In genomic region chr1:1117469-1117831, GRCh38 we compare ENCODE assay signal across 13 cellular contexts. TPM values are rescaled to one million over a fixed set of nuclear protein-coding genes. Genes with fewer than 3 reads are reported as not detected.
A peak's percentile ranks its signal among the peaks of the same experiment; 100 is the strongest.
DNase-seq lines count a peak whose midpoint lies in the region; ATAC-seq and TF ChIP-seq lines count a peak whose summit lies in the region.
"Had no signal": no experiment of that assay in that cellular context is flagged by ENCODE, and none has a peak within 500 bp of the region (broad histone marks: within the 10 kb centered on the region; RNA-seq: fewer than 3 reads in every experiment).

No MANE protein-coding gene starts in this region.

- H3K27me3 Mint-ChIP-seq in stimulated activated naive CD8-positive, alpha-beta T cell treated with anti-CD3 and anti-CD28 coated beads, Interleukin-15, Interleukin-2, amounts not matched to agents 100 ng/mL and 50 ng/mL, for 24 hours = peaks cover 11% of the 10 kb centered on the region
- H3K27me3 Mint-ChIP-seq in activated CD4-positive, alpha-beta memory T cell treated with anti-CD3 and anti-CD28 coated beads, Interleukin-2, amount 10 ng/mL, durations not matched to agents 7 days and 5 days = peaks cover 15% of the 10 kb centered on the region
- peaks cover 36% of the 10 kb centered on the region for H3K27me3 Mint-ChIP-seq in mesothelial cell of epicardium (ENCODE audit: low read depth)

- no peak for DNase-seq in stimulated activated naive CD8-positive, alpha-beta T cell treated with anti-CD3 and anti-CD28 coated beads, Interleukin-15, Interleukin-2, amounts not matched to agents 100 U/mL and 50 U/mL, for 24 hours
- no peak for DNase-seq in activated CD4-positive, alpha-beta memory T cell treated with anti-CD3 and anti-CD28 coated beads, Interleukin-2, amount 10 ng/mL, durations not matched to agents 7 days and 5 days
- DNase-seq in mesothelial cell of epicardium (ENCODE audit: low spot score in 2 of 2, unreplicated experiment in 2 of 2) (no peak), caudate nucleus (lab: John Stamatoyannopoulos, UW) (no peak), head of caudate nucleus (no peak)
- DNase-seq: NCI-H526 treated with DMSO at 0.1 percent for 48 hours, psoas muscle, SIG-M5 had no signal

- CTCF ChIA-PET in activated CD4-positive, alpha-beta memory T cell treated with anti-CD3 and anti-CD28 coated beads, Interleukin-2, amount 10 ng/mL, durations not matched to agents 7 days and 5 days (lab: Charles Lee) = no interaction called here

- H3K36me3 Mint-ChIP-seq in stimulated activated naive CD8-positive, alpha-beta T cell treated with anti-CD3 and anti-CD28 coated beads, Interleukin-15, Interleukin-2, amounts not matched to agents 100 ng/mL and 50 ng/mL, for 24 hours (ENCODE audit: low read depth) = peaks cover 13% of the 10 kb centered on the region
- H3K36me3 Mint-ChIP-seq in activated CD4-positive, alpha-beta memory T cell treated with anti-CD3 and anti-CD28 coated beads, Interleukin-2, amount 10 ng/mL, durations not matched to agents 7 days and 5 days (ENCODE audit: low read depth) = peaks cover 22% of the 10 kb centered on the region
- H3K36me3 Mint-ChIP-seq in mesothelial cell of epicardium = peaks cover 9% of the 10 kb centered on the region

- intact Hi-C loops in head of caudate nucleus (cut with DNase I) = loop anchor here (5.0 to 10.0 kb wide), 2 partner anchors 83 to 115 kb away; partner anchors contain the start of genes B3GALT6 and SDF4

- H3K4me3 Mint-ChIP-seq in stimulated activated naive CD8-positive, alpha-beta T cell treated with anti-CD3 and anti-CD28 coated beads, Interleukin-15, Interleukin-2, amounts not matched to agents 100 ng/mL and 50 ng/mL, for 24 hours = peak overlapping the region; percentile 49
- H3K4me3 Mint-ChIP-seq in activated CD4-positive, alpha-beta memory T cell treated with anti-CD3 and anti-CD28 coated beads, Interleukin-2, amount 10 ng/mL, durations not matched to agents 7 days and 5 days = peak overlapping the region; percentile 27
- peak overlapping the region; percentile 50 for H3K4me3 Mint-ChIP-seq in mesothelial cell of epicardium

- peaks cover 4% of the 10 kb centered on the region for H3K9me3 Mint-ChIP-seq in stimulated activated naive CD8-positive, alpha-beta T cell treated with anti-CD3 and anti-CD28 coated beads, Interleukin-15, Interleukin-2, amounts not matched to agents 100 ng/mL and 50 ng/mL, for 24 hours
- H3K9me3 Mint-ChIP-seq in activated CD4-positive, alpha-beta memory T cell treated with anti-CD3 and anti-CD28 coated beads, Interleukin-2, amount 10 ng/mL, durations not matched to agents 7 days and 5 days = peaks cover 8% of the 10 kb centered on the region
- H3K9me3 Mint-ChIP-seq in mesothelial cell of epicardium = peaks cover 5% of the 10 kb centered on the region

- ATAC-seq in stimulated activated naive CD8-positive, alpha-beta T cell treated with anti-CD3 and anti-CD28 coated beads, Interleukin-15, Interleukin-2, amounts not matched to agents 100 U/mL and 50 U/mL, for 24 hours = no peak
- ATAC-seq in GM18502 (IDR thresholded peaks at IDR 0.05; ENCODE audit: poor library complexity, unreplicated experiment) = no peak
- ATAC-seq in GM21717 (IDR thresholded peaks at IDR 0.05; ENCODE audit: unreplicated experiment) = no peak
- ATAC-seq: psoas muscle had no signal

- H3K27ac Mint-ChIP-seq in stimulated activated naive CD8-positive, alpha-beta T cell treated with anti-CD3 and anti-CD28 coated beads, Interleukin-15, Interleukin-2, amounts not matched to agents 100 ng/mL and 50 ng/mL, for 24 hours = no peak overlapping the region
- no peak overlapping the region for H3K27ac Mint-ChIP-seq in activated CD4-positive, alpha-beta memory T cell treated with anti-CD3 and anti-CD28 coated beads, Interleukin-2, amount 10 ng/mL, durations not matched to agents 7 days and 5 days
- H3K27ac Mint-ChIP-seq in mesothelial cell of epicardium = no peak overlapping the region

- H3K4me1 Mint-ChIP-seq in stimulated activated naive CD8-positive, alpha-beta T cell treated with anti-CD3 and anti-CD28 coated beads, Interleukin-15, Interleukin-2, amounts not matched to agents 100 ng/mL and 50 ng/mL, for 24 hours (ENCODE audit: low read depth) = peaks cover 23% of the 10 kb centered on the region
- peaks cover 15% of the 10 kb centered on the region for H3K4me1 Mint-ChIP-seq in activated CD4-positive, alpha-beta memory T cell treated with anti-CD3 and anti-CD28 coated beads, Interleukin-2, amount 10 ng/mL, durations not matched to agents 7 days and 5 days
- peaks cover 9% of the 10 kb centered on the region for H3K4me1 Mint-ChIP-seq in mesothelial cell of epicardium

- no peak overlapping the region for H3K27ac ChIP-seq in caudate nucleus (ENCODE audit: low read depth, low read length)
- H3K27ac ChIP-seq: adrenal gland, hepatocyte, psoas muscle had no signal

- POLR2A ChIA-PET in activated CD4-positive, alpha-beta memory T cell treated with anti-CD3 and anti-CD28 coated beads, Interleukin-2, amount 10 ng/mL, durations not matched to agents 7 days and 5 days (lab: Charles Lee) = interaction anchor here (1.2 kb wide), 1 partner anchor 98 kb away, joined by 5 read pairs; no protein-coding TSS in a partner anchor

- TF ChIP-seq CTCF in mesothelial cell of epicardium (IDR thresholded peaks at IDR 0.05; ENCODE audit: unreplicated experiment) = no peak

RNA-seq across cellular contexts. Expression of gene C1orf159, which starts 1.6 kb away (rescaled TPM):
- total RNA-seq in activated CD4-positive, alpha-beta memory T cell treated with anti-CD3 and anti-CD28 coated beads, Interleukin-2, amount 10 ng/mL, durations not matched to agents 7 days and 5 days = 10 to 100 TPM; 18.6 to 19.9 TPM
- total RNA-seq in mesothelial cell of epicardium = 28.4 to 32.8 TPM (median 31.8 TPM) in 3 replicates

RNA-seq across cellular contexts. Expression of gene RNF223, which starts 43.3 kb away (rescaled TPM):
- total RNA-seq in activated CD4-positive, alpha-beta memory T cell treated with anti-CD3 and anti-CD28 coated beads, Interleukin-2, amount 10 ng/mL, durations not matched to agents 7 days and 5 days = not detected
- total RNA-seq in mesothelial cell of epicardium = 0.27 to 0.57 TPM (median 0.40 TPM) in 3 replicates
- total RNA-seq: adrenal gland, psoas muscle had no signal

RNA-seq across cellular contexts. Expression of gene TTLL10, which starts 56.2 kb away (rescaled TPM):
- total RNA-seq in activated CD4-positive, alpha-beta memory T cell treated with anti-CD3 and anti-CD28 coated beads, Interleukin-2, amount 10 ng/mL, durations not matched to agents 7 days and 5 days = not detected
- total RNA-seq in mesothelial cell of epicardium = 0.32 to 0.47 TPM in 2 of 3 replicates, not detected in the other
- total RNA-seq: adrenal gland, hepatocyte had no signal
